Comparison of ENCODE assay signal across 21 cellular contexts in genomic region chr1:10522324-10522860, GRCh38. TPM values are rescaled to one million over a fixed set of nuclear protein-coding genes. Genes with fewer than 3 reads are reported as not detected.
DNase-seq lines count a peak whose midpoint lies in the region; ATAC-seq and TF ChIP-seq lines count a peak whose summit lies in the region.
"Had no signal": no experiment of that assay in that cellular context is flagged by ENCODE, and none has a peak within 500 bp of the region (broad histone marks: within the 10 kb centered on the region; RNA-seq: fewer than 3 reads in every experiment).

No MANE protein-coding gene starts in this region.

- no peak for TF ChIP-seq EP300 in transverse colon (IDR thresholded peaks at IDR 0.05; ENCODE audit: low read depth)

- peaks cover 4 to 16% of the 10 kb centered on the region in 2 donors for H3K36me3 Mint-ChIP-seq in CD4-positive, alpha-beta memory T cell
- peaks cover 9 to 21% (median 13%) of the 10 kb centered on the region in 3 donors for H3K36me3 Mint-ChIP-seq in immature natural killer cell

- peaks cover 26% of the 10 kb centered on the region for H3K4me1 ChIP-seq in CD4-positive, alpha-beta memory T cell (ENCODE audit: insufficient read depth, low read length)
- peaks cover 51% of the 10 kb centered on the region for H3K4me1 ChIP-seq in Panc1 (ENCODE audit: control insufficient read depth, insufficient read depth, low read length)
- peaks cover 0 to 11% (median 7%) of the 10 kb centered on the region in 4 donors for H3K4me1 ChIP-seq in transverse colon

- H3K27ac Mint-ChIP-seq in CD4-positive, alpha-beta memory T cell: peak overlapping the region in 4 of 7 donors; percentile 13 to 66 (median 45)
- peak overlapping the region; percentile 75 to 99 (median 86) for H3K27ac Mint-ChIP-seq in immature natural killer cell
- H3K27ac Mint-ChIP-seq: progenitor cell of endocrine pancreas; T-helper 1 cell treated with Interleukin-12 subunit alpha and Interleukin-12 subunit beta and Interleukin-4 antibody, amounts not matched to agents 30 μg/mL and 1 μg/mL, for 36 hours had no signal

- TF ChIP-seq POLR2A in transverse colon (IDR thresholded peaks at IDR 0.05): no peak

- no peak for DNase-seq in CD4-positive, alpha-beta memory T cell
- DNase-seq in DMS153 treated with DMSO at 0.1 percent for 48 hours (lab: John Stamatoyannopoulos, UW; ENCODE audit: unreplicated experiment): peak; percentile 40
- no peak for DNase-seq in Panc1 (ENCODE audit: low read depth, low spot score)
- DNase-seq in immature natural killer cell: no peak
- DNase-seq in transverse colon: no peak
- DNase-seq in left ventricle myocardium superior: no peak
- DNase-seq: activated naive CD4-positive, alpha-beta T cell; anterior cingulate cortex; Caco-2; cerebellar nuclear complex; erythroblast; midbrain; NCI-H2107; PC-9; stimulated activated naive CD4-positive, alpha-beta T cell treated with Interleukin-2 at 50 U/mL for 16 hours; trophoblast cell had no signal

- in situ Hi-C loops in Panc1 (cut with HindIII; ENCODE audit: low pct_unique_long_range_greater_than_20kb, low sequenced_read_pairs) (loop anchor here (5.0 kb wide), 1 partner anchor 80 kb away; no protein-coding TSS in a partner anchor), transverse colon (cut with MboI; ENCODE audit: low pct_ligation_motif_present in 1 of 4, low pct_unique_long_range_greater_than_20kb in 1 of 4, low sequenced_read_pairs in 3 of 4) (loop anchor here in 2 of 4 donors (25.0 kb wide), 1 partner anchor 340 kb away; no protein-coding TSS in a partner anchor)

- ATAC-seq in Panc1 (no peak), GM19455 (IDR thresholded peaks at IDR 0.05; ENCODE audit: unreplicated experiment) (no peak), HG02852 (IDR thresholded peaks at IDR 0.05; ENCODE audit: unreplicated experiment) (no peak), left ventricle myocardium superior (no peak)
- ATAC-seq: HepG2 had no signal

- WGBS in transverse colon (ENCODE audit: low coverage in 1 of 2), 2 donors: 55 to 65% methylated on average over 3 of the region's 3 CpGs

- no TSS peak for BruUV-seq in Panc1 (replicated peaks; lab: Mats Ljungman, UMichigan)

- no peaks in the 10 kb centered on the region for H3K9me3 ChIP-seq in CD4-positive, alpha-beta memory T cell (ENCODE audit: control insufficient read depth in 1 of 2, low read length in 2 of 2)
- H3K9me3 ChIP-seq in Panc1 (ENCODE audit: control insufficient read depth, insufficient read depth, low read depth, low read length) (no peaks in the 10 kb centered on the region), transverse colon (no peaks in the 10 kb centered on the region)
- H3K9me3 ChIP-seq: Caco-2 had no signal

- no peaks in the 10 kb centered on the region for H3K9me3 Mint-ChIP-seq in CD4-positive, alpha-beta memory T cell
- H3K9me3 Mint-ChIP-seq in immature natural killer cell: no peaks in the 10 kb centered on the region
- H3K9me3 Mint-ChIP-seq: T-helper 1 cell treated with Interleukin-12 subunit alpha and Interleukin-12 subunit beta and Interleukin-4 antibody, amounts not matched to agents 30 μg/mL and 1 μg/mL, for 36 hours had no signal

- POLR2A ChIA-PET in CD4-positive, alpha-beta memory T cell (lab: Charles Lee; ENCODE audit: partially characterized antibody): interaction anchor here (0.9 to 1.2 kb wide), 2 partner anchors 9 to 12 kb away, joined by 3 to 6 read pairs; no protein-coding TSS in a partner anchor
- POLR2A ChIA-PET in Panc1 (lab: Charles Lee): no interaction called here

- H3K4me3 Mint-ChIP-seq in CD4-positive, alpha-beta memory T cell: peak overlapping the region in 1 of 8 donors; percentile 40
- H3K4me3 Mint-ChIP-seq in immature natural killer cell: peak overlapping the region in 1 of 5 donors; percentile 37
- H3K4me3 Mint-ChIP-seq: T-helper 1 cell treated with Interleukin-12 subunit alpha and Interleukin-12 subunit beta and Interleukin-4 antibody, amounts not matched to agents 30 μg/mL and 1 μg/mL, for 36 hours had no signal

- CTCF ChIA-PET in CD4-positive, alpha-beta memory T cell (lab: Charles Lee; ENCODE audit: partially characterized antibody): interaction anchor here (0.9 to 7.2 kb wide), 5 partner anchors 9 to 343 kb away, joined by 3 to 42 read pairs (median 10); no protein-coding TSS in a partner anchor
- CTCF ChIA-PET in Panc1 (lab: Charles Lee): no interaction called here

- peaks cover 26 to 53% (median 38%) of the 10 kb centered on the region in 4 donors for H3K4me1 Mint-ChIP-seq in CD4-positive, alpha-beta memory T cell
- H3K4me1 Mint-ChIP-seq in immature natural killer cell: peaks cover 46 to 65% of the 10 kb centered on the region in 2 donors

- no peak overlapping the region for H3K4me3 ChIP-seq in CD4-positive, alpha-beta memory T cell (ENCODE audit: low read length in 2 of 2)
- no peak overlapping the region for H3K4me3 ChIP-seq in Panc1 (ENCODE audit: low read depth in 2 of 2, low read length in 2 of 2)
- H3K4me3 ChIP-seq in transverse colon: no peak overlapping the region
- H3K4me3 ChIP-seq: PC-9 had no signal

- no peaks in the 10 kb centered on the region for H3K36me3 ChIP-seq in CD4-positive, alpha-beta memory T cell (ENCODE audit: insufficient read depth, low read length)
- no peaks in the 10 kb centered on the region for H3K36me3 ChIP-seq in Panc1 (ENCODE audit: control insufficient read depth, insufficient read depth, low read length)
- no peaks in the 10 kb centered on the region for H3K36me3 ChIP-seq in transverse colon

- no peaks in the 10 kb centered on the region for H3K27me3 ChIP-seq in CD4-positive, alpha-beta memory T cell (ENCODE audit: insufficient read depth, low read length)
- H3K27me3 ChIP-seq in Panc1 (ENCODE audit: control insufficient read depth, insufficient read depth, low read length): no peaks in the 10 kb centered on the region
- no peaks in the 10 kb centered on the region for H3K27me3 ChIP-seq in transverse colon

- intact Hi-C loops in CD4-positive, alpha-beta memory T cell (cut with micrococcal nuclease): no loop called here
- intact Hi-C loops in Panc1 (cut with micrococcal nuclease; ENCODE audit: unreplicated experiment): no loop called here
- intact Hi-C loops in transverse colon (cut with DNase I; ENCODE audit: low total_unique reads): no loop called here
- intact Hi-C loops in left ventricle myocardium superior (cut with micrococcal nuclease): no loop called here

- no peak for TF ChIP-seq CTCF in Panc1 (IDR thresholded peaks at IDR 0.05)
- no peak for TF ChIP-seq CTCF in transverse colon (IDR thresholded peaks at IDR 0.05)

- H3K27ac ChIP-seq in CD4-positive, alpha-beta memory T cell (ENCODE audit: low read depth, low read length): no peak overlapping the region
- H3K27ac ChIP-seq in Panc1 (ENCODE audit: low read length) (peak overlapping the region; percentile 66), transverse colon (no peak overlapping the region)
- H3K27ac ChIP-seq: PC-9 had no signal

- no peaks in the 10 kb centered on the region for H3K27me3 Mint-ChIP-seq in CD4-positive, alpha-beta memory T cell
- peaks cover 2 to 15% (median 9%) of the 10 kb centered on the region in 3 donors for H3K27me3 Mint-ChIP-seq in immature natural killer cell (ENCODE audit: low read depth in 3 of 3)

RNA-seq across cellular contexts. Expression of gene PEX14, which starts 47.6 kb away (rescaled TPM):
- 10 to 100 TPM; 14.5 to 16.1 TPM for total RNA-seq in CD4-positive, alpha-beta memory T cell
- 1 to 10 TPM; 3.1 to 5.3 TPM for polyA plus RNA-seq in CD4-positive, alpha-beta memory T cell
- total RNA-seq in Panc1 (2021; ENCODE audit: unreplicated experiment) (36.0 TPM), transverse colon (10 to 100 TPM in 3 of 4 donors, 1 to 10 TPM in 1; 2.4 to 16.5 (median 12.6) TPM), left ventricle myocardium superior (21.0 TPM)
- 47.5 TPM for polyA plus RNA-seq in Panc1 (2012; ENCODE audit: insufficient read length)
- polyA plus RNA-seq in immature natural killer cell: 1 to 10 TPM; 2.0 to 7.5 (median 4.1) TPM

RNA-seq across cellular contexts. Expression of gene DFFA, which starts 50.1 kb away (rescaled TPM):
- 10 to 100 TPM; 22.4 to 25.3 TPM for total RNA-seq in CD4-positive, alpha-beta memory T cell
- 10 to 100 TPM; 15.4 to 30.8 TPM for polyA plus RNA-seq in CD4-positive, alpha-beta memory T cell
- 68.1 TPM for total RNA-seq in Panc1 (2021; ENCODE audit: unreplicated experiment)
- polyA plus RNA-seq in Panc1 (2012; ENCODE audit: insufficient read length): 53.3 TPM
- polyA plus RNA-seq in immature natural killer cell: 10 to 100 TPM; 24.9 to 37.6 (median 28.6) TPM
- 10 to 100 TPM in 3 of 4 donors, 1 to 10 TPM in 1; 7.5 to 31.6 (median 17.1) TPM for total RNA-seq in transverse colon
- 22.4 TPM for total RNA-seq in left ventricle myocardium superior
